Comparison of ENCODE assay signal across 9 cellular contexts in the genomic region with DNA sequence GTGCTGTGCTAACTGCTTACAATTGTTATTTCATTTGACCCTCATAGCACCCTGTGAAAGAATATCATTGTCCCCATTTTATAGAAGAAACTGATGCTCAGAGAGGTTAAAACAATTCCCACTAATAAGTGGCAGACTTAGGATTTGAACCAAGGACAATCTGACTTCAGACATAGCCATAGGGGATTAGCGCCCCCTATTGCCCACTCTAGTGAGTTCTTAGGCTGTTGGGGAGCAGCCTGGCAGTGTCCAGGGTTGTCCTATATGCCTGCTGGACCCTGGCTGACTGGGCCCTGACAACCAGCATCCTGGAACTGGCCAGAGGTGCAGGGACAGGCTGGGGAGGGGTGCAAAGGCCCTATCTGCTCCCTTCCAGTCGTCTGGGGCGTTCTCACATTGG. TPM values are rescaled to one million over a fixed set of nuclear protein-coding genes. Genes with fewer than 3 reads are reported as not detected.
DNase-seq lines count a peak whose midpoint lies in the region; ATAC-seq and TF ChIP-seq lines count a peak whose summit lies in the region.
"Had no signal": no experiment of that assay in that cellular context is flagged by ENCODE, and none has a peak within 500 bp of the region (broad histone marks: within the 10 kb centered on the region; RNA-seq: fewer than 3 reads in every experiment).

No MANE protein-coding gene starts in this region.

- intact Hi-C loops in activated CD4-positive, alpha-beta T cell treated with anti-CD3 and anti-CD28 coated beads for 36 hours (cut with DNase I, micrococcal nuclease) = loop anchor here (2.0 to 5.0 kb wide), 2 partner anchors 617 to 619 kb away; no protein-coding TSS in a partner anchor

- H3K4me2 ChIP-seq in KMS-11 = no peak overlapping the region

- no peak overlapping the region for H3K27ac ChIP-seq in KMS-11

- H4K20me1 ChIP-seq in KMS-11 (ENCODE audit: insufficient read depth) = no peaks in the 10 kb centered on the region

- POLR2A ChIA-PET in activated CD4-positive, alpha-beta T cell treated with anti-CD3 and anti-CD28 coated beads for 36 hours (lab: Charles Lee) = no interaction called here

- H3K4me3 Mint-ChIP-seq in activated CD4-positive, alpha-beta T cell treated with anti-CD3 and anti-CD28 coated beads for 36 hours = no peak overlapping the region
- H3K4me3 Mint-ChIP-seq in nephron progenitor cell = no peak overlapping the region
- H3K4me3 Mint-ChIP-seq: activated B cell treated with CpG ODN at 0.5 μM for 24 hours had no signal

- H3K4me1 Mint-ChIP-seq in activated CD4-positive, alpha-beta T cell treated with anti-CD3 and anti-CD28 coated beads for 36 hours = peaks cover 8% of the 10 kb centered on the region
- peaks cover 20% of the 10 kb centered on the region for H3K4me1 Mint-ChIP-seq in nephron progenitor cell

- H3K27ac Mint-ChIP-seq in activated CD4-positive, alpha-beta T cell treated with anti-CD3 and anti-CD28 coated beads for 36 hours = no peak overlapping the region
- H3K27ac Mint-ChIP-seq in nephron progenitor cell = no peak overlapping the region
- H3K27ac Mint-ChIP-seq: activated B cell treated with CpG ODN at 0.5 μM for 24 hours had no signal

- no peak overlapping the region for H3K4me3 ChIP-seq in KMS-11 (IDR thresholded peaks at IDR 0.05; ENCODE audit: insufficient read depth, low read depth, low read length)

- H2AFZ ChIP-seq in KMS-11 (ENCODE audit: low read depth) = no peak overlapping the region

- H3K36me3 ChIP-seq in KMS-11 (ENCODE audit: insufficient read depth) = no peaks in the 10 kb centered on the region

- no peak for ATAC-seq in activated CD4-positive, alpha-beta T cell treated with anti-CD3 and anti-CD28 coated beads for 36 hours
- no peak for ATAC-seq in GM21529 (IDR thresholded peaks at IDR 0.05; ENCODE audit: unreplicated experiment)

- H3K36me3 Mint-ChIP-seq in activated CD4-positive, alpha-beta T cell treated with anti-CD3 and anti-CD28 coated beads for 36 hours (ENCODE audit: low read depth) = no peaks in the 10 kb centered on the region
- no peaks in the 10 kb centered on the region for H3K36me3 Mint-ChIP-seq in nephron progenitor cell (ENCODE audit: low read depth)

- H3K4me1 ChIP-seq in KMS-11 (ENCODE audit: low read depth, poor library complexity, severe bottlenecking) = peaks cover 3% of the 10 kb centered on the region

- peak; percentile 62 for DNase-seq in activated CD4-positive, alpha-beta T cell treated with anti-CD3 and anti-CD28 coated beads for 36 hours
- DNase-seq in activated CD4-positive, alpha-beta T cell treated with anti-CD3 and anti-CD28 coated beads, Interleukin-2, amount 50 U/mL, for 4 hours = no peak
- DNase-seq in amniotic epithelial cell (ENCODE audit: low read depth) = peak; percentile 42
- DNase-seq in nephron progenitor cell = peak; percentile 47
- no peak for DNase-seq in activated CD4-positive, CD25-positive, alpha-beta regulatory T cell (lab: John Stamatoyannopoulos, UW)
- DNase-seq in GF-D8 (lab: John Stamatoyannopoulos, UW) = no peak
- DNase-seq: activated B cell treated with CpG ODN at 0.5 μM for 24 hours had no signal

- peak; percentile 61 for TF ChIP-seq CTCF in KMS-11 (conservative IDR thresholded peaks at IDR 0.05; ENCODE audit: low read depth, low read length)
- TF ChIP-seq CTCF in nephron progenitor cell (IDR thresholded peaks at IDR 0.05) = peak; percentile 54

- H3K79me2 ChIP-seq in KMS-11 (ENCODE audit: insufficient read depth, low read depth) = no peaks in the 10 kb centered on the region

- no peak overlapping the region for H3K9ac ChIP-seq in KMS-11

- CTCF ChIA-PET in activated CD4-positive, alpha-beta T cell treated with anti-CD3 and anti-CD28 coated beads for 36 hours (lab: Charles Lee) = interaction anchor here (1.0 to 4.2 kb wide), 2 partner anchors 201 to 203 kb away, joined by 4 to 32 read pairs; no protein-coding TSS in a partner anchor

- H3K27me3 Mint-ChIP-seq in activated CD4-positive, alpha-beta T cell treated with anti-CD3 and anti-CD28 coated beads for 36 hours = no peaks in the 10 kb centered on the region
- peaks cover 7% of the 10 kb centered on the region for H3K27me3 Mint-ChIP-seq in nephron progenitor cell (ENCODE audit: low read depth, poor library complexity)

- no peaks in the 10 kb centered on the region for H3K27me3 ChIP-seq in KMS-11 (ENCODE audit: insufficient read depth, low read depth)

- H3K9me3 Mint-ChIP-seq in activated CD4-positive, alpha-beta T cell treated with anti-CD3 and anti-CD28 coated beads for 36 hours (ENCODE audit: low read depth) = no peaks in the 10 kb centered on the region
- H3K9me3 Mint-ChIP-seq in nephron progenitor cell = no peaks in the 10 kb centered on the region
- H3K9me3 Mint-ChIP-seq: activated B cell treated with CpG ODN at 0.5 μM for 24 hours had no signal

RNA-seq across cellular contexts. Expression of gene DPH3, which starts 15.4 kb away (rescaled TPM):
- 10 to 100 TPM; 13.0 to 17.8 TPM for total RNA-seq in activated CD4-positive, alpha-beta T cell treated with anti-CD3 and anti-CD28 coated beads for 36 hours

RNA-seq across cellular contexts. Expression of gene OXNAD1, which starts 15.7 kb away (rescaled TPM):
- 10 to 100 TPM; 27.7 to 34.6 TPM for total RNA-seq in activated CD4-positive, alpha-beta T cell treated with anti-CD3 and anti-CD28 coated beads for 36 hours

Comparison
In these comparisons a context has a peak if more than half of its experiments do, and no peak if none do; other contexts are left out.
1. DNase-seq: peak in activated CD4-positive, alpha-beta T cell treated with anti-CD3 and anti-CD28 coated beads for 36 hours (single experiment), amniotic epithelial cell (single experiment) and nephron progenitor cell (single experiment); none in activated CD4-positive, alpha-beta T cell treated with anti-CD3 and anti-CD28 coated beads, Interleukin-2, amount 50 U/mL, for 4 hours (0 of 2), activated CD4-positive, CD25-positive, alpha-beta regulatory T cell (0 of 4) and GF-D8 (single experiment).